Comparison of ENCODE assay signal across 16 cellular contexts in the genomic region with DNA sequence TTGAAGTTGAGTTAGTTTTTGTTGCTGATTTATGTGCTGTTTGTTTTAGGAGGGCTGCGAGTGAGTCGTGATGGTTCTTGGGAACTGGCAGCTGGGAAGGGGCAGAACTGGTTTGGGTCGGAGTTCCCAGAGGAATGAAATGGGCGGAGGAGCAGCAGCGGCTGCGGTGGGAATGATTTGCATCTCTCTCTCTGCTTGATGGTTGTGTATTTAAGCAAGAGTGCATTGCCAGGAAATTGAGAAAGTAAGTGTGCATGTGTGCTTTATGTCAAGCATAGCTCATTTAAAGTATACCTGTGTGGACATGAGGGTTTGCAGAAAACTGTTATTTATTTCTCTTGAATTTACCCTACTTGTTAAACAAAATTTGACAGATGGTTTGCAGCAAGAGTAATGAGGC.
DNase-seq lines count a peak whose midpoint lies in the region; ATAC-seq lines count a peak whose summit lies in the region.
"Had no signal": no experiment of that assay in that cellular context is flagged by ENCODE, and none has a peak within 500 bp of the region (broad histone marks: within the 10 kb centered on the region; RNA-seq: fewer than 3 reads in every experiment).

No MANE protein-coding gene starts in this region.

- H3K27ac ChIP-seq in caudate nucleus (ENCODE audit: low read depth, low read length) = no peak overlapping the region
- H3K27ac ChIP-seq: 22Rv1, breast epithelium had no signal

- peak; percentile 33 for DNase-seq in DMS79 treated with DMSO at 0.1 percent for 48 hours (lab: John Stamatoyannopoulos, UW)
- DNase-seq in DMS79 (lab: John Stamatoyannopoulos, UW) = no peak
- peak; percentile 39 for DNase-seq in NCI-H774 (lab: John Stamatoyannopoulos, UW)
- DNase-seq in iPS-NIHi11 (ENCODE audit: low spot score) = peak; percentile 26
- DNase-seq in stromal cell of bone marrow (ENCODE audit: low read depth) = peak; percentile 33
- DNase-seq in caudate nucleus (lab: John Stamatoyannopoulos, UW) = no peak
- DNase-seq: activated CD4-positive, CD25-positive, alpha-beta regulatory T cell; activated T-cell treated with anti-CD3 and anti-CD28 coated beads, Interleukin-2, amount 50 U/mL, for 24 hours; Calu3; SIG-M5; stimulated activated naive CD4-positive, alpha-beta T cell had no signal

- ATAC-seq in GM18520 (IDR thresholded peaks at IDR 0.05; ENCODE audit: unreplicated experiment) = no peak
- ATAC-seq in HG02970 (IDR thresholded peaks at IDR 0.05; ENCODE audit: low FRiP score, unreplicated experiment) = no peak
- ATAC-seq: K562 had no signal

Comparison
In these comparisons a context has a peak if more than half of its experiments do, and no peak if none do; other contexts are left out.
1. DNase-seq: peak in DMS79 treated with DMSO at 0.1 percent for 48 hours (single experiment), NCI-H774 (single experiment), iPS-NIHi11 (single experiment) and stromal cell of bone marrow (single experiment); none in DMS79 (single experiment) and caudate nucleus (0 of 61).